ENCODE assay signal across 13 cellular contexts in the genomic region with DNA sequence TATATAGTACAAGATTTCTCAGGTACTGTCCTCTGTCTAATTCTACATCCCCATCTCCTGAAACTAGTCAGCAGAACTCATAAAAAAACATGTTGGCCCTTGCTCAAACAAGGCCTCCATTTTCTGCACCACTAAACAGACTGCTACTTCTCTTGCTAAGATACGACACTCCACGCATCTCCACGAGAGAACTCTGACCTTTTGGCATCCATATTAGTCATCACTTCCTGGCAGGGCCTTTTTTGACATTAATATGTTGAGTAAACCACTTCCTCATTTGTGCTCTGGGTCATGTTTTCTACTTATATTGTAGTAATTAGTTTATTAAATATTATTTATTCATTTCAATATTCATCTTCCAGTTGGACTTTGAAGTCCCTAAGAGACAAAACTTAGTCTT.
DNase-seq lines count a peak whose midpoint lies in the region; ATAC-seq, FAIRE-seq and TF ChIP-seq lines count a peak whose summit lies in the region.
"Had no signal": no experiment of that assay in that cellular context is flagged by ENCODE, and none has a peak within 500 bp of the region (broad histone marks: within the 10 kb centered on the region; RNA-seq: fewer than 3 reads in every experiment).

No MANE protein-coding gene starts in this region.

- peak; percentile 88 for ATAC-seq in GM19463 (IDR thresholded peaks at IDR 0.05; ENCODE audit: unreplicated experiment)
- no peak for ATAC-seq in HG03354 (IDR thresholded peaks at IDR 0.05; ENCODE audit: poor library complexity, severe bottlenecking, unreplicated experiment)
- ATAC-seq: activated CD8-positive, alpha-beta memory T cell treated with anti-CD3 and anti-CD28 coated beads, Interleukin-2, amount 10 ng/mL, durations not matched to agents 7 days and 5 days had no signal

- H3K4me3 ChIP-seq in HL-60 (replicated peaks; ENCODE audit: insufficient read depth, low read length) = no peak overlapping the region
- H3K4me3 ChIP-seq in bronchial epithelial cell (ENCODE audit: low read depth, low read length) = no peak overlapping the region
- H3K4me3 ChIP-seq: left ventricle myocardium inferior, prostate gland, vagina had no signal

- TF ChIP-seq CTCF in HL-60 (IDR thresholded peaks at IDR 0.05; ENCODE audit: insufficient read depth, low read length) (no peak), bronchial epithelial cell (IDR thresholded peaks at IDR 0.05; ENCODE audit: insufficient read depth, low read length, severe bottlenecking) (no peak)

- H3K36me3 ChIP-seq in bronchial epithelial cell (ENCODE audit: control insufficient read depth, insufficient read depth, low read length) = no peaks in the 10 kb centered on the region
- H3K36me3 ChIP-seq: left ventricle myocardium inferior, prostate gland, vagina had no signal

- H3K27me3 ChIP-seq in HL-60 (ENCODE audit: insufficient read depth, poor library complexity, severe bottlenecking) = no peaks in the 10 kb centered on the region
- H3K27me3 ChIP-seq in bronchial epithelial cell (ENCODE audit: control insufficient read depth, insufficient read depth, low read length) = no peaks in the 10 kb centered on the region
- H3K27me3 ChIP-seq: vagina had no signal

- FAIRE-seq in bronchial epithelial cell (lab: Jason Lieb, UNC) = no peak

- H3K27ac ChIP-seq in HL-60 (replicated peaks) = no peak overlapping the region
- H3K27ac ChIP-seq: left ventricle myocardium inferior, prostate gland, vagina had no signal

- DNase-seq in DMS53 (lab: John Stamatoyannopoulos, UW) (peak; percentile 62), HL-60 (ENCODE audit: low read depth in 1 of 2, low spot score in 1 of 2) (peak; percentile 17 to 53), bronchial epithelial cell (ENCODE audit: low read depth) (peak; percentile 5), NCI-H748 (lab: John Stamatoyannopoulos, UW; ENCODE audit: unreplicated experiment) (no peak), cerebellar cortex (ENCODE audit: low spot score) (no peak)
- no peak for DNase-seq in activated CD4-positive, alpha-beta T cell treated with anti-CD3 and anti-CD28 coated beads, Interleukin-2, amount 50 U/mL, for 4 hours
- DNase-seq: activated CD8-positive, alpha-beta memory T cell treated with anti-CD3 and anti-CD28 coated beads, Interleukin-2, amount 10 ng/mL, durations not matched to agents 7 days and 5 days; H9; left ventricle myocardium inferior had no signal

Comparison
In these comparisons a context has a peak if more than half of its experiments do, and no peak if none do; other contexts are left out.
1. DNase-seq: peak in DMS53 (single experiment), HL-60 (2 of 2) and bronchial epithelial cell (single experiment); none in NCI-H748 (single experiment), activated CD4-positive, alpha-beta T cell treated with anti-CD3 and anti-CD28 coated beads, Interleukin-2, amount 50 U/mL, for 4 hours (0 of 2) and cerebellar cortex (single experiment).